Comparison of ENCODE assay signal across 12 cellular contexts in the genomic region with DNA sequence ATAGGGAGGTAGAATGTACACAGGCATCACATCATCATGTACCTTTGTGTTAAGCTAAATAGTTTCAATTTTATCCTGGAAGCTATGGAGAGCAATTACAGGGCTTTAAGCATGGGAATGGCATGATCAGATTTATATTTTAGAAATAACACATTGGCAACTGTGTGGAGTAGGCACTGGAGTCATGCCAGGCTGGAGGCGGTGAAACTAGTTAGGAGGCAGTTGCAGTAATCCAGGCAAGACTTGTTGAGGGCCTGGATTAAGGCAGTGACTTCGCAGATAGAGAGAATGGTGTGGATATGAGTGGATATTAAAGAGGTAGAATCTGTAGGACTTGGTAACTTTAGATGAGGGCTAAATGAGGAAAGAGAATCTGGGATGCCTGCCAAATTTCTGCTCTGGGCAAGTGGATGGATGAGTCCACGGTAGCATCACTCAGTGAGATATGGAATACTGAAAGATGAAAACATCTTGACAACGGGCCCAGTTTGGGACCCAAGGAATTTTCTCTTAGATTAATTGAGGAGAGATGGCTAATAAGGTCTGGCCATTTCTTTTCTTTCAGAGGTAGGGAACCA.
"Had no signal": no experiment of that assay in that cellular context is flagged by ENCODE, and none has a peak within 500 bp of the region (broad histone marks: within the 10 kb centered on the region; RNA-seq: fewer than 3 reads in every experiment).

No MANE protein-coding gene starts in this region.

- H3K27me3 ChIP-seq: breast epithelium, right atrium auricular region, stomach, thyroid gland, uterus had no signal

- H3K27ac ChIP-seq: breast epithelium, right atrium auricular region, stomach, thyroid gland, uterus had no signal

- H3K4me3 ChIP-seq: breast epithelium, dorsolateral prefrontal cortex, lung, right atrium auricular region, stomach, thyroid gland, uterus had no signal

- H3K9me3 ChIP-seq: breast epithelium, thyroid gland, uterus had no signal

- DNase-seq: activated CD4-positive, alpha-beta memory T cell treated with anti-CD3 and anti-CD28 coated beads for 36 hours; activated effector memory CD4-positive, alpha-beta T cell treated with anti-CD3 and anti-CD28 coated beads, Interleukin-2, amount 50 U/mL, for 16 hours; activated T-cell treated with anti-CD3 and anti-CD28 coated beads, Interleukin-2, amount 50 U/mL, for 4 hours; natural killer cell; small intestine; stomach; thyroid gland; uterus had no signal
